In genomic region chr1:39488801-39489566, GRCh38 we compare ENCODE assay signal across 17 cellular contexts. TPM values are rescaled to one million over a fixed set of nuclear protein-coding genes. Genes with fewer than 3 reads are reported as not detected.
A peak's percentile ranks its signal among the peaks of the same experiment; 100 is the strongest.
DNase-seq lines count a peak whose midpoint lies in the region; ATAC-seq, FAIRE-seq and TF ChIP-seq lines count a peak whose summit lies in the region.
"Had no signal": no experiment of that assay in that cellular context is flagged by ENCODE, and none has a peak within 500 bp of the region (broad histone marks: within the 10 kb centered on the region; RNA-seq: fewer than 3 reads in every experiment).

No MANE protein-coding gene starts in this region.

- TF ChIP-seq RAD21 in HepG2 (CRISPR knock-in tag; IDR thresholded peaks at IDR 0.05), result no peak

- no peak overlapping the region for H3K27ac ChIP-seq in HepG2 (ENCODE audit: extremely low read length, insufficient read depth, low read length)
- H3K27ac ChIP-seq in right lobe of liver, result no peak overlapping the region
- H3K27ac ChIP-seq: SJSA1 had no signal

- no peak for TF ChIP-seq EP300 in HepG2 (IDR thresholded peaks at IDR 0.05; ENCODE audit: low read depth in 2 of 2, low read length in 2 of 2)
- no peak for TF ChIP-seq EP300 in HepG2 (CRISPR knock-in tag; IDR thresholded peaks at IDR 0.05; ENCODE audit: borderline replicate concordance)

- intact Hi-C loops in HepG2 (cut with micrococcal nuclease; ENCODE audit: unreplicated experiment), result no loop called here
- intact Hi-C loops in right lobe of liver (cut with DNase I), result no loop called here

- DNase-seq in HepG2 (ENCODE audit: low spot score), result no peak
- DNase-seq in right lobe of liver, result no peak
- DNase-seq in MV-4-11 (lab: John Stamatoyannopoulos, UW), result peak; percentile 71
- peak; percentile 30 for DNase-seq in adipocyte (ENCODE audit: low read depth)
- DNase-seq in NCI-H1092 treated with DMSO at 0.1 percent for 48 hours (lab: John Stamatoyannopoulos, UW), result no peak
- no peak for DNase-seq in dermis blood vessel endothelial cell
- no peak for DNase-seq in stimulated activated CD4-positive, alpha-beta T cell treated with anti-CD3 and anti-CD28 coated beads, Interleukin-2, amount 100 ng/mL, for 24 hours
- DNase-seq: activated CD4-positive, alpha-beta T cell treated with anti-CD3 and anti-CD28 coated beads for 1 hour; NCI-H187; NCI-H510A had no signal

- no peak for TF ChIP-seq POLR2A in HepG2 (IDR thresholded peaks at IDR 0.05; ENCODE audit: insufficient read depth in 1 of 2, low read depth in 2 of 2, low read length in 2 of 2)
- TF ChIP-seq POLR2A in right lobe of liver (IDR thresholded peaks at IDR 0.05), result no peak

- WGBS in HepG2 (ENCODE audit: low lambda C conversion rate), result 57% methylated on average over 6 of the region's 7 CpGs
- 65% methylated on average over 4 of the region's 7 CpGs for WGBS in right lobe of liver (ENCODE audit: insufficient coverage, low coverage, low lambda C conversion rate, missing lambda C conversion rate)

- no peaks in the 10 kb centered on the region for H4K20me1 ChIP-seq in HepG2 (ENCODE audit: insufficient read depth, low read length)

- no peaks in the 10 kb centered on the region for H3K9me3 ChIP-seq in HepG2 (ENCODE audit: low read length)
- no peaks in the 10 kb centered on the region for H3K9me3 ChIP-seq in right lobe of liver
- H3K9me3 ChIP-seq in adipocyte (ENCODE audit: control insufficient read depth, low read length), result no peaks in the 10 kb centered on the region

- BruUV-seq in HepG2 (replicated peaks; lab: Mats Ljungman, UMichigan), result no TSS peak

- TF ChIP-seq CTCF in HepG2 (CRISPR knock-in tag; IDR thresholded peaks at IDR 0.05) (no peak), right lobe of liver (IDR thresholded peaks at IDR 0.05) (no peak)

- H3K4me3 ChIP-seq in HepG2 (replicated peaks in 1 of 3; ENCODE audit: insufficient read depth in 1 of 3, low read depth in 2 of 3, low read length in 3 of 3) (no peak overlapping the region), right lobe of liver (no peak overlapping the region), adipocyte (ENCODE audit: low read length) (no peak overlapping the region)
- H3K4me3 ChIP-seq: lung, SJSA1 had no signal

- POLR2A ChIA-PET in HepG2 (lab: Yijun Ruan, JAX), result no interaction called here

- no peak overlapping the region for H3K4me2 ChIP-seq in HepG2 (ENCODE audit: low read depth, low read length)

- H3K27me3 ChIP-seq in HepG2 (ENCODE audit: control insufficient read depth in 1 of 2, insufficient read depth in 2 of 2, low read length in 2 of 2), result peaks cover 5 to 23% of the 10 kb centered on the region in 2 experiments; a peak in 4 of 5 replicates
- H3K27me3 ChIP-seq in right lobe of liver, result no peaks in the 10 kb centered on the region
- peaks cover 8% of the 10 kb centered on the region for H3K27me3 ChIP-seq in adipocyte (replicated peaks; ENCODE audit: control insufficient read depth, insufficient read depth, low read length)

- no peaks in the 10 kb centered on the region for H3K79me2 ChIP-seq in HepG2 (ENCODE audit: insufficient read depth, low read length)

- FAIRE-seq in HepG2 (lab: Jason Lieb, UNC), result no peak
- FAIRE-seq: G401.6, GM12891, keratinocyte had no signal

- peaks cover 12% of the 10 kb centered on the region; the same call in 1 of the 2 replicates for H3K4me1 ChIP-seq in HepG2 (ENCODE audit: insufficient read depth, low read length)
- H3K4me1 ChIP-seq in right lobe of liver, result peaks cover 0 to 5% (median 0%) of the 10 kb centered on the region in 4 donors
- peaks cover 5% of the 10 kb centered on the region for H3K4me1 ChIP-seq in adipocyte (ENCODE audit: control insufficient read depth, insufficient read depth, low read length)

- H3K36me3 ChIP-seq in HepG2 (replicated peaks in 1 of 2; ENCODE audit: control insufficient read depth in 1 of 2, insufficient read depth in 2 of 2, low read length in 2 of 2) (peaks cover 12 to 19% of the 10 kb centered on the region in 2 experiments; a peak in 4 of 5 replicates), right lobe of liver (peaks cover 11 to 33% (median 19%) of the 10 kb centered on the region in 4 donors), adipocyte (ENCODE audit: control insufficient read depth, insufficient read depth, low read length, severe bottlenecking) (peaks cover 41% of the 10 kb centered on the region)

- no peak overlapping the region for H2AFZ ChIP-seq in HepG2 (ENCODE audit: low read length)

- in situ Hi-C loops in HepG2 (cut with HindIII; ENCODE audit: extremely low pct_ligation_motif_present, low pct_unique_long_range_greater_than_20kb), result loop anchor here (5.0 kb wide), 1 partner anchor 48 kb away; no protein-coding TSS in a partner anchor

- H3K9ac ChIP-seq in HepG2 (ENCODE audit: insufficient read depth, low read depth, low read length) (no peak overlapping the region), adipocyte (ENCODE audit: low read length) (no peak overlapping the region)

- no peak for ATAC-seq in HepG2
- ATAC-seq in right lobe of liver, result no peak
- no peak for ATAC-seq in GM18909 (IDR thresholded peaks at IDR 0.05; ENCODE audit: poor library complexity, unreplicated experiment)
- ATAC-seq: activated T-helper 17 cell treated with anti-CD3 and anti-CD28 coated beads, Interleukin-2, amount 50 U/mL, for 72 hours had no signal

- CTCF ChIA-PET in HepG2 (lab: Yijun Ruan, JAX; ENCODE audit: low intra/inter-chr PET ratio, low total read pairs), result no interaction called here

TF ChIP-seq in HepG2, 621 proteins besides CTCF, POLR2A, EP300 and RAD21 (continues in another document):
- TF ChIP-seq ATF4 (CRISPR knock-in tag; IDR thresholded peaks at IDR 0.05) (peak in 1 of 2 experiments; percentile 49; a peak in 2 of 4 replicates), ZNF296 (CRISPR knock-in tag; conservative IDR thresholded peaks at IDR 0.05) (no peak), AGO2 (optimal IDR thresholded peaks at IDR 0.05; ENCODE audit: low read depth, low read length) (peak; percentile 24), ZNF83 (CRISPR knock-in tag; IDR thresholded peaks at IDR 0.05; ENCODE audit: borderline replicate concordance) (no peak), HMGA1 (CRISPR knock-in tag; conservative IDR thresholded peaks at IDR 0.05) (no peak), IKZF5 (CRISPR knock-in tag; IDR thresholded peaks at IDR 0.05) (no peak), CEBPB (IDR thresholded peaks at IDR 0.05; ENCODE audit: borderline replicate concordance, low read depth, low read length) (peak; percentile 37; the same call in 1 of the 2 replicates), KMT2A (CRISPR knock-in tag; IDR thresholded peaks at IDR 0.05) (no peak), RBM22 (optimal IDR thresholded peaks at IDR 0.05; ENCODE audit: low read length) (peak; percentile 55), ZNF768 (CRISPR knock-in tag; IDR thresholded peaks at IDR 0.05) (no peak)

RNA-seq across cellular contexts. Expression of gene BMP8A, which starts 2.5 kb away (rescaled TPM):
- total RNA-seq in HepG2 (2016; rRNA removed; fragmentation: Illumina TruSeq; extraction: Trizol) (not detected in 2 replicates), right lobe of liver (under 1 TPM in 2 of 6 experiments, not detected in 4; 0.18 to 0.80 TPM), dermis blood vessel endothelial cell (0.14 and 0.17 TPM in 2 replicates)
- not detected in 2 replicates for total RNA-seq in HepG2 (2016; cell fraction: cytosol; rRNA removed; fragmentation: Illumina TruSeq; extraction: Trizol; ENCODE audit: low read depth)
- not detected in 2 replicates for total RNA-seq in HepG2 (2016; cell fraction: insoluble cytoplasmic fraction; rRNA removed; fragmentation: Illumina TruSeq; extraction: Trizol)
- total RNA-seq in HepG2 (2016; cell fraction: membrane; rRNA removed; fragmentation: Illumina TruSeq; extraction: Trizol), result not detected in 2 replicates
- not detected in 2 replicates for total RNA-seq in HepG2 (2016; cell fraction: nucleus; rRNA removed; fragmentation: Illumina TruSeq; extraction: Trizol)
- 0.05 TPM in 1 of 2 replicates, not detected in the other for polyA plus RNA-seq in HepG2 (2011; rRNA removed)
- polyA plus RNA-seq in HepG2 (2011; cell fraction: cytosol; rRNA removed), result not detected in 2 replicates
- polyA plus RNA-seq in HepG2 (2011; cell fraction: nucleus; rRNA removed), result 0.13 TPM in 1 of 2 replicates, not detected in the other
- 0.08 TPM in 1 of 2 replicates, not detected in the other for polyA plus RNA-seq in HepG2 (2012)
- polyA plus RNA-seq in HepG2 (2016; cell fraction: cytosol; fragmentation: Illumina TruSeq; extraction: Trizol; ENCODE audit: low read depth), result 0.07 TPM in 1 of 2 replicates, not detected in the other
- not detected in 2 replicates for polyA plus RNA-seq in HepG2 (2016; cell fraction: insoluble cytoplasmic fraction; fragmentation: Illumina TruSeq; extraction: Trizol; ENCODE audit: low read depth)
- polyA plus RNA-seq in HepG2 (2016; cell fraction: membrane; fragmentation: Illumina TruSeq; extraction: Trizol; ENCODE audit: low read depth), result not detected in 2 replicates
- not detected in 2 replicates for polyA plus RNA-seq in HepG2 (2016; cell fraction: nucleus; fragmentation: Illumina TruSeq; extraction: Trizol; ENCODE audit: insufficient read depth, low read depth)
- 0.09 TPM in 1 of 2 replicates, not detected in the other for polyA minus RNA-seq in HepG2 (2011; rRNA and poly(A)+ RNA removed; ENCODE audit: low replicate concordance)
- not detected in 2 replicates for polyA minus RNA-seq in HepG2 (2011; cell fraction: cytosol; rRNA and poly(A)+ RNA removed)
- polyA minus RNA-seq in HepG2 (2011; cell fraction: nucleus; rRNA and poly(A)+ RNA removed), result not detected in 2 replicates
- total RNA-seq: SJSA1 had no signal
- polyA plus RNA-seq: keratinocyte had no signal

Comparison
In these comparisons a context has a peak if more than half of its experiments do, and no peak if none do; other contexts are left out.
1. DNase-seq: peak in MV-4-11 (single experiment) and adipocyte (single experiment); none in HepG2 (single experiment), right lobe of liver (0 of 3), NCI-H1092 treated with DMSO at 0.1 percent for 48 hours (single experiment), dermis blood vessel endothelial cell (single experiment) and stimulated activated CD4-positive, alpha-beta T cell treated with anti-CD3 and anti-CD28 coated beads, Interleukin-2, amount 100 ng/mL, for 24 hours (0 of 2).